19 cellular contexts compared by ENCODE assay signal in the genomic region with DNA sequence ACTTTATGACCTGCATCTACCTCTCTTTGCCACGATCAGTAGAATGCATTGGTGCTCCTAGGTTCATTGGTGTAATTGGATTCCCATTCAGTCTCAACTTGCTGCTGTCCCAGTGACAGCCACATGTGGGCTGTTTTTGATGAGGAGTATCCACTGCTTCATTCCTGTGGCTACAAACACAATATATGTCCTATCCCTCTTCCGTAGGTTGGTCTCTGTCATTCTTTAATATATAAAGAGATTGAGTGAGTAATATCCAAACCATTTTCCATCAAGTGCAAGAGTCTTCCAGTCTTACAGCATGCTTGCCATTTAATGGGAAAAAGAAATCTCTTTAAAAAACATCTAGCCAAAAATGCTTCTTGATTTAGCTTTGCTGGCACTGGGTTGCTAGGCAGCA.
DNase-seq lines count a peak whose midpoint lies in the region; ATAC-seq, FAIRE-seq and TF ChIP-seq lines count a peak whose summit lies in the region.
"Had no signal": no experiment of that assay in that cellular context is flagged by ENCODE, and none has a peak within 500 bp of the region (broad histone marks: within the 10 kb centered on the region; RNA-seq: fewer than 3 reads in every experiment).

No MANE protein-coding gene starts in this region.

- H3K4me2 ChIP-seq in keratinocyte (ENCODE audit: control insufficient read depth, extremely low read depth, insufficient read depth, low read depth, low read length), result peak overlapping the region; percentile 20
- H3K4me2 ChIP-seq: hepatocyte had no signal

- no peak overlapping the region for H2AFZ ChIP-seq in keratinocyte (ENCODE audit: control insufficient read depth, low read length)
- H2AFZ ChIP-seq: hepatocyte had no signal

- H3K27me3 Mint-ChIP-seq in HFFc6 (ENCODE audit: insufficient read depth), result no peaks in the 10 kb centered on the region; the same call in 1 of the 2 replicates
- H3K27me3 Mint-ChIP-seq: activated CD4-positive, alpha-beta T cell treated with anti-CD3 and anti-CD28 coated beads for 36 hours; IgD-negative memory B cell had no signal

- H3K9me3 ChIP-seq in keratinocyte (ENCODE audit: control insufficient read depth, low read depth, low read length) (no peaks in the 10 kb centered on the region), right lobe of liver (no peaks in the 10 kb centered on the region)

- H3K36me3 Mint-ChIP-seq in HFFc6 (ENCODE audit: low read depth), result peaks cover 50% of the 10 kb centered on the region

- no peaks in the 10 kb centered on the region for H3K9me3 Mint-ChIP-seq in HFFc6

- H3K27ac ChIP-seq in keratinocyte (ENCODE audit: control insufficient read depth, insufficient read depth, low read length), result peak overlapping the region; percentile 19
- no peak overlapping the region for H3K27ac ChIP-seq in right lobe of liver
- H3K27ac ChIP-seq: hepatocyte had no signal

- in situ Hi-C loops in astrocyte of the spinal cord (cut with HindIII; ENCODE audit: low sequenced_read_pairs), result no loop called here

- H4K20me1 ChIP-seq in keratinocyte (ENCODE audit: control insufficient read depth, extremely low read depth, insufficient read depth, low read length), result no peaks in the 10 kb centered on the region

- H3K4me1 Mint-ChIP-seq in HFFc6 (ENCODE audit: low read depth), result peaks cover 51% of the 10 kb centered on the region
- H3K4me1 Mint-ChIP-seq: IgD-negative memory B cell had no signal

- WGBS in right lobe of liver (ENCODE audit: insufficient coverage, low coverage, low lambda C conversion rate, missing lambda C conversion rate), result 51% methylated on average over 2 of the region's 2 CpGs

- TF ChIP-seq POLR2A in right lobe of liver (IDR thresholded peaks at IDR 0.05), result no peak

- H3K36me3 ChIP-seq in keratinocyte (ENCODE audit: control insufficient read depth in 2 of 2, extremely low read depth in 1 of 2, insufficient read depth in 2 of 2, low read length in 2 of 2) (no peaks in the 10 kb centered on the region), right lobe of liver (no peaks in the 10 kb centered on the region)

- no peaks in the 10 kb centered on the region for H3K27me3 ChIP-seq in keratinocyte (ENCODE audit: control insufficient read depth, extremely low read depth, insufficient read depth, low read length)
- H3K27me3 ChIP-seq in right lobe of liver, result no peaks in the 10 kb centered on the region
- H3K27me3 ChIP-seq: hepatocyte had no signal

- FAIRE-seq in keratinocyte (lab: Jason Lieb, UNC), result peak; percentile 73

- peaks cover 8% of the 10 kb centered on the region for H3K79me2 ChIP-seq in keratinocyte (ENCODE audit: control insufficient read depth, insufficient read depth, low read length)
- H3K79me2 ChIP-seq: hepatocyte had no signal

- intact Hi-C loops in right lobe of liver (cut with DNase I), result no loop called here

- no peak for ATAC-seq in HG02884 (IDR thresholded peaks at IDR 0.05; ENCODE audit: unreplicated experiment)
- ATAC-seq in HG02588 (IDR thresholded peaks at IDR 0.05; ENCODE audit: unreplicated experiment), result no peak
- ATAC-seq in right lobe of liver, result no peak
- ATAC-seq: activated CD4-positive, alpha-beta T cell treated with anti-CD3 and anti-CD28 coated beads for 36 hours had no signal

- no peak overlapping the region for H3K4me3 Mint-ChIP-seq in HFFc6
- H3K4me3 Mint-ChIP-seq: activated CD4-positive, alpha-beta T cell treated with anti-CD3 and anti-CD28 coated beads for 36 hours; IgD-negative memory B cell had no signal

- H3K4me3 ChIP-seq in AG10803 (ENCODE audit: low read length), result no peak overlapping the region
- no peak overlapping the region for H3K4me3 ChIP-seq in astrocyte of the spinal cord (ENCODE audit: low read depth, low read length)
- H3K4me3 ChIP-seq in keratinocyte (ENCODE audit: control insufficient read depth in 2 of 3, extremely low read depth in 1 of 3, insufficient read depth in 2 of 3, low read depth in 1 of 3, low read length in 3 of 3), result no peak overlapping the region
- no peak overlapping the region for H3K4me3 ChIP-seq in right lobe of liver
- H3K4me3 ChIP-seq: hepatocyte had no signal

- H3K4me1 ChIP-seq in keratinocyte (ENCODE audit: control insufficient read depth, extremely low read depth, insufficient read depth, low read length) (peaks cover 14% of the 10 kb centered on the region), right lobe of liver (no peaks in the 10 kb centered on the region)

- H3K9me1 ChIP-seq in keratinocyte (ENCODE audit: control insufficient read depth, extremely low read depth, insufficient read depth, low read length), result no peaks in the 10 kb centered on the region

- DNase-seq in AG10803 (ENCODE audit: low read depth) (peak; percentile 81), HFFc6 (peak; percentile 33), astrocyte of the spinal cord (ENCODE audit: low read depth, low spot score) (peak; percentile 40), keratinocyte (ENCODE audit: low read depth, low spot score) (no peak), ureter (ENCODE audit: low spot score) (no peak), right lobe of liver (no peak)
- DNase-seq: activated CD4-positive, alpha-beta T cell treated with anti-CD3 and anti-CD28 coated beads for 36 hours; anterior cingulate cortex; COR-L47; dermis blood vessel endothelial cell; NCI-H2029; NCI-H510A; SHP77 treated with DMSO at 0.1 percent for 48 hours; stimulated activated CD4-positive, alpha-beta T cell treated with anti-CD3 and anti-CD28 coated beads, Interleukin-2, amount 100 ng/mL, for 48 hours; T1000 had no signal

- TF ChIP-seq CTCF in AG10803 (conservative IDR thresholded peaks at IDR 0.05; ENCODE audit: low read length), result 0 out of 2 replicates have a peak, but pooled peaks have one; percentile 9
- TF ChIP-seq CTCF in HFFc6 (IDR thresholded peaks at IDR 0.05), result no peak
- TF ChIP-seq CTCF in astrocyte of the spinal cord (IDR thresholded peaks at IDR 0.05; ENCODE audit: low read depth, low read length), result no peak
- TF ChIP-seq CTCF in keratinocyte (optimal IDR thresholded peaks at IDR 0.05 in 1 of 3, IDR thresholded peaks at IDR 0.05 in 1 of 3, conservative IDR thresholded peaks at IDR 0.05 in 1 of 3; ENCODE audit: extremely low read depth in 1 of 3, insufficient read depth in 2 of 3, low read length in 3 of 3), result peak in 2 of 3 experiments; percentile 10 to 15
- no peak for TF ChIP-seq CTCF in right lobe of liver (IDR thresholded peaks at IDR 0.05)

- H3K27ac Mint-ChIP-seq in HFFc6, result peak overlapping the region; percentile 31
- H3K27ac Mint-ChIP-seq: activated CD4-positive, alpha-beta T cell treated with anti-CD3 and anti-CD28 coated beads for 36 hours; IgD-negative memory B cell had no signal

- no peak overlapping the region for H3K9ac ChIP-seq in keratinocyte (ENCODE audit: control insufficient read depth, extremely low read depth, insufficient read depth, low read length)

- dilution Hi-C loops in keratinocyte (cut with MboI; ENCODE audit: extremely low pct_ligation_motif_present, low sequenced_read_pairs), result no loop called here

Comparison
In these comparisons a context has a peak if more than half of its experiments do, and no peak if none do; other contexts are left out.
1. DNase-seq: peak in AG10803 (single experiment), HFFc6 (single experiment) and astrocyte of the spinal cord (single experiment); none in keratinocyte (single experiment), ureter (single experiment) and right lobe of liver (0 of 3).
2. CTCF ChIP-seq: peak in AG10803 (single experiment) and keratinocyte (2 of 3); none in HFFc6 (single experiment), astrocyte of the spinal cord (single experiment) and right lobe of liver (0 of 4).